ENCODE assay signal across 17 cellular contexts in the genomic region with DNA sequence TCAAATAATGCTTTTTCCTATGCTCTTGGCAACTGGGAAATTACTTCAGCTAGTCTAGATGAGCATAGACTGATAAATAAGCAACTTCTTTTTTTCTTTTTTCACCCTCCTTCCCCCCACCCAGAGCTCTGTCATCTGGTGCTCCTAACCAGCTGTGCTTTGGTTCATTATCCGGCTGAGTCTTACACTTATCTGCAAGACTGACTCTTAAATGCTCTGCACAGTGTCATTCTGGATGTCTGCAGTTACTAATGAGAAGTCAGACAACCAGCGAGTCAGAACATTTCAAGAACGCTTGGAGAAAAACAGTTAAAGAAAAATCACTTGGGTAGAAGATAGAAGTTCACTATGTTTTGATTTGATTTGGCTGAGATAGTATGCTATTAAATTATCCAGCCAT.
DNase-seq lines count a peak whose midpoint lies in the region; ATAC-seq and TF ChIP-seq lines count a peak whose summit lies in the region.
"Had no signal": no experiment of that assay in that cellular context is flagged by ENCODE, and none has a peak within 500 bp of the region (broad histone marks: within the 10 kb centered on the region; RNA-seq: fewer than 3 reads in every experiment).

No MANE protein-coding gene starts in this region.

- H3K9me3 Mint-ChIP-seq in activated naive CD4-positive, alpha-beta T cell treated with anti-CD3 and anti-CD28 coated beads, Interleukin-2, amount 50 U/mL, for 72 hours: peaks cover 0 to 13% of the 10 kb centered on the region in 2 donors

- H3K27me3 ChIP-seq in breast epithelium: no peaks in the 10 kb centered on the region

- no peaks in the 10 kb centered on the region for H3K4me1 ChIP-seq in breast epithelium

- no peak overlapping the region for H3K27ac Mint-ChIP-seq in activated naive CD4-positive, alpha-beta T cell treated with anti-CD3 and anti-CD28 coated beads, Interleukin-2, amount 50 U/mL, for 72 hours

- TF ChIP-seq CTCF in fibroblast of pulmonary artery (IDR thresholded peaks at IDR 0.05; ENCODE audit: low read length, missing control alignments) (no peak), breast epithelium (IDR thresholded peaks at IDR 0.05) (no peak)

- H3K36me3 Mint-ChIP-seq in activated naive CD4-positive, alpha-beta T cell treated with anti-CD3 and anti-CD28 coated beads, Interleukin-2, amount 50 U/mL, for 72 hours: no peaks in the 10 kb centered on the region

- TF ChIP-seq POLR2A in breast epithelium (IDR thresholded peaks at IDR 0.05): no peak

- no peaks in the 10 kb centered on the region for H3K36me3 ChIP-seq in breast epithelium

- DNase-seq in Right ventricle myocardium superior (no peak), cardiac septum (ENCODE audit: low spot score) (no peak), fibroblast of pulmonary artery (ENCODE audit: low read depth) (peak; percentile 5), kidney tubule cell (ENCODE audit: low spot score) (peak; percentile 73), renal cortical epithelial cell (ENCODE audit: low read depth) (peak; percentile 53), breast epithelium (ENCODE audit: low spot score in 2 of 2) (no peak), DMS79 (lab: John Stamatoyannopoulos, UW) (no peak)
- DNase-seq in activated naive CD4-positive, alpha-beta T cell treated with anti-CD3 and anti-CD28 coated beads, Interleukin-2, amount 50 U/mL, for 72 hours (ENCODE audit: low spot score in 2 of 2): no peak
- DNase-seq: C1 segment of cervical spinal cord; DMS 273 treated with DMSO at 0.1 percent for 48 hours; MV-4-11; NCI-H1417 treated with DMSO at 0.1 percent for 48 hours; NCI-H2029 treated with DMSO at 0.1 percent for 48 hours; NCI-H2227 treated with DMSO at 0.1 percent for 48 hours; NCI-H526; NK-92 treated with Interleukin-12 subunit alpha and Interleukin-12 subunit beta, amount 100 ng/mL, for 24 hours; PC-3 had no signal

- peak; percentile 56 for ATAC-seq in Right ventricle myocardium superior (ENCODE audit: poor library complexity)
- ATAC-seq in activated naive CD4-positive, alpha-beta T cell treated with anti-CD3 and anti-CD28 coated beads, Interleukin-2, amount 50 U/mL, for 72 hours: no peak
- ATAC-seq: PC-3 had no signal

- H3K4me3 ChIP-seq in fibroblast of pulmonary artery (replicated peaks; ENCODE audit: low read depth, low read length) (no peak overlapping the region), breast epithelium (no peak overlapping the region)

- no peak overlapping the region for H3K27ac ChIP-seq in breast epithelium

- intact Hi-C loops in Right ventricle myocardium superior (cut with DNase I): no loop called here
- intact Hi-C loops in cardiac septum (cut with DNase I): no loop called here
- intact Hi-C loops in breast epithelium (cut with DNase I; ENCODE audit: low total_unique reads): no loop called here

- no peaks in the 10 kb centered on the region for H3K9me3 ChIP-seq in breast epithelium

Comparison
In these comparisons a context has a peak if more than half of its experiments do, and no peak if none do; other contexts are left out.
1. DNase-seq: peak in fibroblast of pulmonary artery (single experiment), kidney tubule cell (single experiment) and renal cortical epithelial cell (single experiment); none in Right ventricle myocardium superior (single experiment), cardiac septum (single experiment), breast epithelium (0 of 2), DMS79 (single experiment) and activated naive CD4-positive, alpha-beta T cell treated with anti-CD3 and anti-CD28 coated beads, Interleukin-2, amount 50 U/mL, for 72 hours (0 of 2).